Comparison of ENCODE assay signal across 32 cellular contexts in genomic region chr2:7418343-7418742, GRCh38.
DNase-seq lines count a peak whose midpoint lies in the region; TF ChIP-seq lines count a peak whose summit lies in the region.
"Had no signal": no experiment of that assay in that cellular context is flagged by ENCODE, and none has a peak within 500 bp of the region (broad histone marks: within the 10 kb centered on the region; RNA-seq: fewer than 3 reads in every experiment).

No MANE protein-coding gene starts in this region.

- no peak overlapping the region for H3K4me3 ChIP-seq in fibroblast of the aortic adventitia (ENCODE audit: low read depth, low read length)
- H3K4me3 ChIP-seq: ascending aorta, coronary artery, SJSA1 had no signal

- TF ChIP-seq CTCF in fibroblast of the aortic adventitia (IDR thresholded peaks at IDR 0.05; ENCODE audit: insufficient read depth, low read length) = no peak
- TF ChIP-seq CTCF in progenitor cell of endocrine pancreas (IDR thresholded peaks at IDR 0.05; ENCODE audit: unreplicated experiment) = no peak

- peaks cover 29% of the 10 kb centered on the region for H3K4me1 Mint-ChIP-seq in progenitor cell of endocrine pancreas (ENCODE audit: low read depth)
- H3K4me1 Mint-ChIP-seq: stimulated activated effector memory CD8-positive, alpha-beta T cell treated with anti-CD3 and anti-CD28 coated beads, Interleukin-12 subunit alpha, Interleukin-12 subunit beta, amount 100 ng/mL, for 72 hours had no signal

- DNase-seq in DMS53 (lab: John Stamatoyannopoulos, UW) = peak; percentile 43
- no peak for DNase-seq in DMS53 treated with DMSO at 0.1 percent for 48 hours (lab: John Stamatoyannopoulos, UW; ENCODE audit: unreplicated experiment)
- DNase-seq in NCI-H82 (lab: John Stamatoyannopoulos, UW) = peak; percentile 59
- peak; percentile 7 for DNase-seq in fibroblast of the aortic adventitia (ENCODE audit: low read depth)
- DNase-seq in progenitor cell of endocrine pancreas (ENCODE audit: low spot score, unreplicated experiment) = no peak
- DNase-seq in activated gamma-delta T cell (lab: John Stamatoyannopoulos, UW) = no peak
- DNase-seq in stimulated activated CD8-positive, alpha-beta memory T cell treated with anti-CD3 and anti-CD28 coated beads, Interleukin-4, amount 100 ng/mL, for 48 hours = no peak
- DNase-seq in stimulated activated CD4-positive, alpha-beta T cell treated with anti-CD3 and anti-CD28 coated beads, Interleukin-2, amount 100 ng/mL, for 48 hours = no peak
- DNase-seq: activated CD4-positive, alpha-beta T cell treated with anti-CD3 and anti-CD28 coated beads for 4 hours; activated CD8-positive, alpha-beta memory T cell treated with anti-CD3 and anti-CD28 coated beads for 24 hours; activated effector memory CD4-positive, alpha-beta T cell treated with Interleukin-2 at 50 U/mL for 16 hours; Calu3; caudate nucleus; DND-41; effector CD8-positive, alpha-beta T cell; GF-D8; glutamatergic neuron; KBM-7; NCI-H1092 treated with DMSO at 0.1 percent for 48 hours; NCI-H187 treated with DMSO at 0.1 percent for 48 hours; NCI-H2227 treated with DMSO at 0.1 percent for 48 hours; NCI-H69; stimulated activated CD4-positive, alpha-beta T cell treated with anti-CD3 and anti-CD28 coated beads, Interleukin-4, amount 100 ng/mL, for 4 hours; T1000; WERI-Rb-1 had no signal

- peaks cover 20% of the 10 kb centered on the region for H3K27me3 Mint-ChIP-seq in progenitor cell of endocrine pancreas
- H3K27me3 Mint-ChIP-seq: type B pancreatic cell had no signal

- H3K36me3 Mint-ChIP-seq in progenitor cell of endocrine pancreas (ENCODE audit: insufficient read depth) = peaks cover 1% of the 10 kb centered on the region
- H3K36me3 Mint-ChIP-seq: mesothelial cell of epicardium; stimulated activated effector memory CD8-positive, alpha-beta T cell treated with anti-CD3 and anti-CD28 coated beads, Interleukin-12 subunit alpha, Interleukin-12 subunit beta, amount 100 ng/mL, for 72 hours; type B pancreatic cell had no signal

- peak overlapping the region; percentile 0 for H3K4me3 Mint-ChIP-seq in progenitor cell of endocrine pancreas (ENCODE audit: low read depth)
- H3K4me3 Mint-ChIP-seq: activated naive CD8-positive, alpha-beta T cell; mesothelial cell of epicardium; stimulated activated effector memory CD8-positive, alpha-beta T cell treated with anti-CD3 and anti-CD28 coated beads, Interleukin-12 subunit alpha, Interleukin-12 subunit beta, amount 100 ng/mL, for 72 hours; type B pancreatic cell had no signal

- H3K9me3 Mint-ChIP-seq in progenitor cell of endocrine pancreas (ENCODE audit: low read depth) = peaks cover 7% of the 10 kb centered on the region

- peak overlapping the region; percentile 89 for H3K27ac Mint-ChIP-seq in progenitor cell of endocrine pancreas
- H3K27ac Mint-ChIP-seq: activated naive CD8-positive, alpha-beta T cell; mesothelial cell of epicardium; stimulated activated effector memory CD8-positive, alpha-beta T cell treated with anti-CD3 and anti-CD28 coated beads, Interleukin-12 subunit alpha, Interleukin-12 subunit beta, amount 100 ng/mL, for 72 hours; type B pancreatic cell had no signal

Comparison
In these comparisons a context has a peak if more than half of its experiments do, and no peak if none do; other contexts are left out.
1. DNase-seq: peak in DMS53 (single experiment), NCI-H82 (single experiment) and fibroblast of the aortic adventitia (single experiment); none in DMS53 treated with DMSO at 0.1 percent for 48 hours (single experiment), progenitor cell of endocrine pancreas (single experiment), activated gamma-delta T cell (single experiment), stimulated activated CD8-positive, alpha-beta memory T cell treated with anti-CD3 and anti-CD28 coated beads, Interleukin-4, amount 100 ng/mL, for 48 hours (single experiment) and stimulated activated CD4-positive, alpha-beta T cell treated with anti-CD3 and anti-CD28 coated beads, Interleukin-2, amount 100 ng/mL, for 48 hours (0 of 2).